In genomic region chr4:2994917-2995316, GRCh38 we compare ENCODE assay signal across 35 cellular contexts.
"Had no signal": no experiment of that assay in that cellular context is flagged by ENCODE, and none has a peak within 500 bp of the region (broad histone marks: within the 10 kb centered on the region; RNA-seq: fewer than 3 reads in every experiment).

No MANE protein-coding gene starts in this region.

- H3K4me3 ChIP-seq: MG63 had no signal

- DNase-seq: Karpas-422, Kasumi-1, MG63, MM.1S, MV-4-11, NCI-H1048, NCI-H1092, NCI-H1092 treated with DMSO at 0.1 percent for 48 hours, NCI-H1105, NCI-H1105 treated with DMSO at 0.1 percent for 48 hours, NCI-H1417, NCI-H1417 treated with DMSO at 0.1 percent for 48 hours, NCI-H1436, NCI-H1436 treated with DMSO at 0.1 percent for 48 hours, NCI-H146, NCI-H1694, NCI-H1694 treated with DMSO at 0.1 percent for 48 hours, NCI-H187, NCI-H187 treated with DMSO at 0.1 percent for 48 hours, NCI-H1930, NCI-H2029, NCI-H2029 treated with DMSO at 0.1 percent for 48 hours, NCI-H2081, NCI-H2081 treated with DMSO at 0.1 percent for 48 hours, NCI-H2107, NCI-H2171, NCI-H2171 treated with DMSO at 0.1 percent for 48 hours, NCI-H2227 treated with DMSO at 0.1 percent for 48 hours, NCI-H226, NCI-H345, NCI-H446, NCI-H446 treated with DMSO at 0.1 percent for 48 hours, NCI-H510A, NCI-H510A treated with DMSO at 0.1 percent for 48 hours, NCI-H524 had no signal

- H3K27me3 ChIP-seq: MG63 had no signal

- H3K36me3 ChIP-seq: MG63 had no signal

- H3K9me3 ChIP-seq: MG63 had no signal
